4 cellular contexts compared by ENCODE assay signal in the genomic region with DNA sequence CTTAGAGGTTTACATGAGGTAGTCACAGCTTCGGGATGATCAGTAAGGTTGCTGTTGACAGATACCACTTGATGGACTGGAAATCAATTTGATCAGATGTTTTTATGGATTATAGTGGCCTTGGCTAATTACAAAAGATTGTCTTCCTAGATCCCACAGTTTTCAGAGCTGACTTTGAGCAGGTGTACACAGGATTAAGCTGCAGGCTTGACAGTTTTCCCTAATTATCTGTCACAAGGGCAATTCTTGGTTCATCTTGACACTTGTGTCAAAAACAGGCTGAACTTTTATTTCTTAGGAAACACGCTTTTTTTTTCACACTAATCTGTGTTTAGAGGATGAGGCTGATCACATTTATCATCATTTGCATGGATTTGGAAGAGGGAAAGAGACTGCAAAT.
"Had no signal": no experiment of that assay in that cellular context is flagged by ENCODE, and none has a peak within 500 bp of the region (broad histone marks: within the 10 kb centered on the region; RNA-seq: fewer than 3 reads in every experiment).

No MANE protein-coding gene starts in this region.

- H3K4me3 ChIP-seq: GM23338 had no signal

- DNase-seq: H9, HCEC 1CT, IMR-90 had no signal

- H3K9me3 Mint-ChIP-seq: GM23338, H9 had no signal

- ATAC-seq: GM23338 had no signal

- H3K4me3 Mint-ChIP-seq: GM23338, H9 had no signal

- H3K27ac Mint-ChIP-seq: GM23338, H9 had no signal
